Comparison of ENCODE assay signal across 2 cellular contexts in genomic region chr9:101093620-101094019, GRCh38.
TF ChIP-seq lines count a peak whose summit lies in the region.

No MANE protein-coding gene starts in this region.

TF ChIP-seq in endothelial cell of umbilical vein, 7 proteins besides CTCF, POLR2A, EP300 and RAD21 (continued from another document):
- no peak for TF ChIP-seq MYC (IDR thresholded peaks at IDR 0.05; ENCODE audit: low read depth, low read length)

TF ChIP-seq in WTC11, 78 proteins besides CTCF, POLR2A, EP300 and RAD21 (continued from another document):
- no peak for TF ChIP-seq AFF4 (CRISPR knock-in tag; IDR thresholded peaks at IDR 0.05; ENCODE audit: borderline replicate concordance)
- no peak for TF ChIP-seq CDX4 (CRISPR knock-in tag; IDR thresholded peaks at IDR 0.05; ENCODE audit: borderline replicate concordance)
- no peak for TF ChIP-seq NR3C1 (CRISPR knock-in tag; conservative IDR thresholded peaks at IDR 0.05; ENCODE audit: low read depth)
- no peak for TF ChIP-seq ZBTB21 (CRISPR knock-in tag; IDR thresholded peaks at IDR 0.05; ENCODE audit: borderline replicate concordance)
- no peak for TF ChIP-seq ZBTB43 (CRISPR knock-in tag; IDR thresholded peaks at IDR 0.05)
- TF ChIP-seq TEAD1 (CRISPR knock-in tag; IDR thresholded peaks at IDR 0.05): no peak
- no peak for TF ChIP-seq STAT6 (CRISPR knock-in tag; conservative IDR thresholded peaks at IDR 0.05; ENCODE audit: low read depth)
- no peak for TF ChIP-seq FOXP4 (CRISPR knock-in tag; IDR thresholded peaks at IDR 0.05)
- no peak for TF ChIP-seq USF1 (CRISPR knock-in tag; IDR thresholded peaks at IDR 0.05)
- no peak for TF ChIP-seq NFYB (CRISPR knock-in tag; conservative IDR thresholded peaks at IDR 0.05; ENCODE audit: low read depth)
- TF ChIP-seq MLX (CRISPR knock-in tag; IDR thresholded peaks at IDR 0.05): no peak
